In genomic region chr6:127345521-127345920, GRCh38 we compare ENCODE assay signal across 19 cellular contexts. TPM values are rescaled to one million over a fixed set of nuclear protein-coding genes. Genes with fewer than 3 reads are reported as not detected.
A peak's percentile ranks its signal among the peaks of the same experiment; 100 is the strongest.
DNase-seq lines count a peak whose midpoint lies in the region; ATAC-seq, FAIRE-seq and TF ChIP-seq lines count a peak whose summit lies in the region.
"Had no signal": no experiment of that assay in that cellular context is flagged by ENCODE, and none has a peak within 500 bp of the region (broad histone marks: within the 10 kb centered on the region; RNA-seq: fewer than 3 reads in every experiment).

No MANE protein-coding gene starts in this region.

- ATAC-seq in HepG2 = no peak
- ATAC-seq in right lobe of liver = no peak
- no peak for ATAC-seq in PC-3
- ATAC-seq in upper lobe of right lung = no peak

- H3K79me2 ChIP-seq in HepG2 (ENCODE audit: insufficient read depth, low read length) (peaks cover 53% of the 10 kb centered on the region), PC-3 (ENCODE audit: low read length) (peaks cover 54% of the 10 kb centered on the region)

- TF ChIP-seq POLR2A in HepG2 (IDR thresholded peaks at IDR 0.05; ENCODE audit: insufficient read depth in 1 of 2, low read depth in 2 of 2, low read length in 2 of 2) (no peak), right lobe of liver (IDR thresholded peaks at IDR 0.05) (no peak)

- CTCF ChIA-PET in HepG2 (lab: Yijun Ruan, JAX; ENCODE audit: low intra/inter-chr PET ratio, low total read pairs) = no interaction called here
- CTCF ChIA-PET in PC-3 (lab: Charles Lee) = no interaction called here

- H3K27ac ChIP-seq in HepG2 (ENCODE audit: extremely low read length, insufficient read depth, low read length) = no peak overlapping the region
- no peak overlapping the region for H3K27ac ChIP-seq in right lobe of liver
- H3K27ac ChIP-seq in PC-3 (ENCODE audit: low read length) = no peak overlapping the region
- H3K27ac ChIP-seq in upper lobe of right lung = peak overlapping the region; percentile 12
- H3K27ac ChIP-seq: C4-2B, KMS-11, Peyer's patch had no signal

- H3K9ac ChIP-seq in HepG2 (ENCODE audit: insufficient read depth, low read depth, low read length) = no peak overlapping the region
- H3K9ac ChIP-seq in PC-3 (ENCODE audit: low read length) = no peak overlapping the region
- H3K9ac ChIP-seq: KMS-11 had no signal

- H3K4me2 ChIP-seq in HepG2 (ENCODE audit: low read depth, low read length) (no peak overlapping the region), PC-3 (ENCODE audit: low read length) (peak overlapping the region; percentile 18; the same call in 1 of the 2 replicates)
- H3K4me2 ChIP-seq: KMS-11 had no signal

- no peak overlapping the region for H3K4me3 ChIP-seq in HepG2 (replicated peaks in 1 of 3; ENCODE audit: insufficient read depth in 1 of 3, low read depth in 2 of 3, low read length in 3 of 3)
- H3K4me3 ChIP-seq in right lobe of liver = no peak overlapping the region
- H3K4me3 ChIP-seq in PC-3 (ENCODE audit: low read length) = no peak overlapping the region
- H3K4me3 ChIP-seq in upper lobe of right lung = no peak overlapping the region
- H3K4me3 ChIP-seq: Peyer's patch had no signal

- H2AFZ ChIP-seq in HepG2 (ENCODE audit: low read length) (no peak overlapping the region), PC-3 (ENCODE audit: low read length) (no peak overlapping the region)

- H3K36me3 ChIP-seq in HepG2 (replicated peaks in 1 of 2; ENCODE audit: control insufficient read depth in 1 of 2, insufficient read depth in 2 of 2, low read length in 2 of 2) (no peaks in the 10 kb centered on the region), right lobe of liver (no peaks in the 10 kb centered on the region), PC-3 (ENCODE audit: low read depth, low read length) (no peaks in the 10 kb centered on the region), upper lobe of right lung (no peaks in the 10 kb centered on the region)
- H3K36me3 ChIP-seq: Peyer's patch had no signal

- H3K27me3 ChIP-seq in HepG2 (ENCODE audit: control insufficient read depth in 1 of 2, insufficient read depth in 2 of 2, low read length in 2 of 2) (no peaks in the 10 kb centered on the region; a peak in 1 of 5 replicates), right lobe of liver (no peaks in the 10 kb centered on the region), PC-3 (ENCODE audit: low read length) (no peaks in the 10 kb centered on the region), upper lobe of right lung (no peaks in the 10 kb centered on the region)
- H3K27me3 ChIP-seq: Peyer's patch had no signal

- in situ Hi-C loops in HepG2 (cut with HindIII; ENCODE audit: extremely low pct_ligation_motif_present, low pct_unique_long_range_greater_than_20kb) = no loop called here

- DNase-seq in HepG2 (ENCODE audit: low spot score) (no peak), right lobe of liver (no peak), PC-3 (peak; percentile 62), kidney tubule cell (ENCODE audit: low spot score) (peak; percentile 60), upper lobe of right lung (no peak), ecto neural progenitor cell (ENCODE audit: low spot score) (no peak), mucosa of gallbladder (ENCODE audit: low spot score) (no peak)
- DNase-seq in activated CD4-positive, alpha-beta T cell treated with anti-CD3 and anti-CD28 coated beads for 4 hours = no peak
- DNase-seq: Caco-2, DMS153, NCI-H1105, NCI-H1694, NCI-H2107, NCI-H2227 treated with DMSO at 0.1 percent for 48 hours, NCI-H524, Peyer's patch, SHP77 had no signal

- no peak for FAIRE-seq in HepG2 (lab: Jason Lieb, UNC)

- intact Hi-C loops in HepG2 (cut with micrococcal nuclease; ENCODE audit: unreplicated experiment) (no loop called here), right lobe of liver (cut with DNase I) (no loop called here), PC-3 (cut with micrococcal nuclease) (no loop called here), upper lobe of right lung (cut with DNase I) (no loop called here)

- no peaks in the 10 kb centered on the region for H3F3A ChIP-seq in PC-3 (ENCODE audit: low read length, unreplicated experiment)

- H3K9me2 ChIP-seq in PC-3 (replicated peaks; ENCODE audit: low read length) = no peaks in the 10 kb centered on the region

- H4K20me1 ChIP-seq in HepG2 (ENCODE audit: insufficient read depth, low read length) (peaks cover 9% of the 10 kb centered on the region; the same call in 1 of the 2 replicates), PC-3 (ENCODE audit: low read length) (no peaks in the 10 kb centered on the region)

- POLR2A ChIA-PET in HepG2 (lab: Yijun Ruan, JAX) (no interaction called here), PC-3 (lab: Charles Lee; ENCODE audit: unreplicated experiment) (no interaction called here)

- no peak for TF ChIP-seq RAD21 in HepG2 (CRISPR knock-in tag; IDR thresholded peaks at IDR 0.05)

- no peaks in the 10 kb centered on the region for H3K9me3 ChIP-seq in HepG2 (ENCODE audit: low read length)
- no peaks in the 10 kb centered on the region for H3K9me3 ChIP-seq in right lobe of liver
- no peaks in the 10 kb centered on the region for H3K9me3 ChIP-seq in PC-3 (ENCODE audit: low read length)
- H3K9me3 ChIP-seq in upper lobe of right lung = no peaks in the 10 kb centered on the region
- H3K9me3 ChIP-seq: Caco-2, Peyer's patch had no signal

- TF ChIP-seq EP300 in HepG2 (IDR thresholded peaks at IDR 0.05; ENCODE audit: low read depth in 2 of 2, low read length in 2 of 2) (no peak), HepG2 (CRISPR knock-in tag; IDR thresholded peaks at IDR 0.05; ENCODE audit: borderline replicate concordance) (no peak)

- no TSS peak for BruUV-seq in HepG2 (replicated peaks; lab: Mats Ljungman, UMichigan)
- BruUV-seq in PC-3 (replicated peaks; lab: Mats Ljungman, UMichigan) = no TSS peak

- H3K4me1 ChIP-seq in HepG2 (ENCODE audit: insufficient read depth, low read length) (peaks cover 39% of the 10 kb centered on the region), right lobe of liver (peaks cover 0 to 25% (median 12%) of the 10 kb centered on the region in 4 donors), PC-3 (ENCODE audit: insufficient read depth, low read length) (peaks cover 46% of the 10 kb centered on the region), upper lobe of right lung (peaks cover 17% of the 10 kb centered on the region)

- no peak for TF ChIP-seq CTCF in HepG2 (CRISPR knock-in tag; IDR thresholded peaks at IDR 0.05)
- TF ChIP-seq CTCF in right lobe of liver (IDR thresholded peaks at IDR 0.05) = no peak
- no peak for TF ChIP-seq CTCF in PC-3 (conservative IDR thresholded peaks at IDR 0.05; ENCODE audit: low read depth, low read length)
- TF ChIP-seq CTCF in upper lobe of right lung (IDR thresholded peaks at IDR 0.05) = no peak

TF ChIP-seq in HepG2, 621 proteins besides CTCF, POLR2A, EP300 and RAD21:
- TF ChIP-seq MYNN (CRISPR knock-in tag; IDR thresholded peaks at IDR 0.05; ENCODE audit: low read depth) (no peak), FOSL2 (CRISPR knock-in tag; IDR thresholded peaks at IDR 0.05) (peak; percentile 23; the same call in 1 of the 2 replicates), HIVEP1 (CRISPR knock-in tag; IDR thresholded peaks at IDR 0.05) (no peak), HNF1B (CRISPR knock-in tag; IDR thresholded peaks at IDR 0.05) (0 out of 2 replicates have a peak, but pooled peaks have one; percentile 17)

RNA-seq across cellular contexts. Expression of gene ECHDC1, which starts 2.1 kb away (rescaled TPM):
- total RNA-seq in HepG2 (2016; rRNA removed; fragmentation: Illumina TruSeq; extraction: Trizol) = 98.1 and 143 TPM in 2 replicates
- 13.1 and 17.5 TPM in 2 replicates for total RNA-seq in HepG2 (2016; cell fraction: cytosol; rRNA removed; fragmentation: Illumina TruSeq; extraction: Trizol; ENCODE audit: low read depth)
- total RNA-seq in HepG2 (2016; cell fraction: insoluble cytoplasmic fraction; rRNA removed; fragmentation: Illumina TruSeq; extraction: Trizol) = 93.2 and 152 TPM in 2 replicates
- total RNA-seq in HepG2 (2016; cell fraction: membrane; rRNA removed; fragmentation: Illumina TruSeq; extraction: Trizol) = 28.7 and 33.7 TPM in 2 replicates
- 73.0 and 77.3 TPM in 2 replicates for total RNA-seq in HepG2 (2016; cell fraction: nucleus; rRNA removed; fragmentation: Illumina TruSeq; extraction: Trizol)
- polyA plus RNA-seq in HepG2 (2011; rRNA removed) = 25.4 and 32.8 TPM in 2 replicates
- polyA plus RNA-seq in HepG2 (2011; cell fraction: cytosol; rRNA removed) = 14.2 and 20.3 TPM in 2 replicates
- polyA plus RNA-seq in HepG2 (2011; cell fraction: nucleus; rRNA removed) = 12.5 and 14.9 TPM in 2 replicates
- 50.4 and 56.6 TPM in 2 replicates for polyA plus RNA-seq in HepG2 (2012)
- 17.0 and 21.2 TPM in 2 replicates for polyA plus RNA-seq in HepG2 (2016; cell fraction: cytosol; fragmentation: Illumina TruSeq; extraction: Trizol; ENCODE audit: low read depth)
- 148 and 165 TPM in 2 replicates for polyA plus RNA-seq in HepG2 (2016; cell fraction: insoluble cytoplasmic fraction; fragmentation: Illumina TruSeq; extraction: Trizol; ENCODE audit: low read depth)
- 30.8 and 32.0 TPM in 2 replicates for polyA plus RNA-seq in HepG2 (2016; cell fraction: membrane; fragmentation: Illumina TruSeq; extraction: Trizol; ENCODE audit: low read depth)
- polyA plus RNA-seq in HepG2 (2016; cell fraction: nucleus; fragmentation: Illumina TruSeq; extraction: Trizol; ENCODE audit: insufficient read depth, low read depth) = 73.1 and 75.7 TPM in 2 replicates
- polyA minus RNA-seq in HepG2 (2011; rRNA and poly(A)+ RNA removed; ENCODE audit: low replicate concordance) = 6.4 and 6.9 TPM in 2 replicates
- polyA minus RNA-seq in HepG2 (2011; cell fraction: cytosol; rRNA and poly(A)+ RNA removed) = 16.4 and 21.5 TPM in 2 replicates
- 84.5 and 92.7 TPM in 2 replicates for polyA minus RNA-seq in HepG2 (2011; cell fraction: nucleus; rRNA and poly(A)+ RNA removed)
- total RNA-seq in right lobe of liver = 10 to 100 TPM; 41.3 to 51.7 (median 45.7) TPM
- total RNA-seq in PC-3 (2014; rRNA removed) = 24.2 and 34.5 TPM in 2 replicates
- total RNA-seq in upper lobe of right lung = 105 TPM
- 39.9 TPM for total RNA-seq in mucosa of gallbladder

Comparison
In these comparisons a context has a peak if more than half of its experiments do, and no peak if none do; other contexts are left out.
1. DNase-seq: peak in PC-3 (single experiment) and kidney tubule cell (single experiment); none in HepG2 (single experiment), right lobe of liver (0 of 3), upper lobe of right lung (single experiment), activated CD4-positive, alpha-beta T cell treated with anti-CD3 and anti-CD28 coated beads for 4 hours (0 of 2), ecto neural progenitor cell (single experiment) and mucosa of gallbladder (single experiment).